ENCODE assay signal across 15 cellular contexts in the genomic region with DNA sequence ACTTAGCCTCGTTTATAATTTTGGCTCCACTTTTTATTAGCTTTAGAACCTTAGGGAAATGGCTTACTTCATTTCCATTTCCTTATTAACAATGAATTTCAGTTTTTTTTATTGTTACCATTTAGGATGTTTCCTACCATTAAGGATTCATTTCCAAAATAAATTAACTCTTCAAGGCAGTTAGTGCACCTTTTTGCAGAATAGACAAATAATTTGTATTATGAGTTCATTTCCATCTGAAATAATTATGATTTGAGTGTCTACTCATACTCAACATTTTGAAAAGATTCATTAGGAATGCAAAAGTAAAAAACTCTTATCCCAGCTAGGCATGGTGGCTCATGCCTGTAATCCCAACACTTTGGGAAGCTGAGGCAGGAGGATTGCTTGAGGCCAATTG. TPM values are rescaled to one million over a fixed set of nuclear protein-coding genes. Genes with fewer than 3 reads are reported as not detected.
A peak's percentile ranks its signal among the peaks of the same experiment; 100 is the strongest.
DNase-seq lines count a peak whose midpoint lies in the region; ATAC-seq, FAIRE-seq and TF ChIP-seq lines count a peak whose summit lies in the region.
"Had no signal": no experiment of that assay in that cellular context is flagged by ENCODE, and none has a peak within 500 bp of the region (broad histone marks: within the 10 kb centered on the region; RNA-seq: fewer than 3 reads in every experiment).

No MANE protein-coding gene starts in this region.

- TF ChIP-seq EP300 in HepG2 (IDR thresholded peaks at IDR 0.05; ENCODE audit: low read depth in 2 of 2, low read length in 2 of 2) (no peak), HepG2 (CRISPR knock-in tag; IDR thresholded peaks at IDR 0.05; ENCODE audit: borderline replicate concordance) (no peak)

- ATAC-seq in HepG2 = no peak
- ATAC-seq in right lobe of liver = no peak
- ATAC-seq in activated CD8-positive, alpha-beta T cell treated with anti-CD3 and anti-CD28 coated beads for 36 hours = no peak
- ATAC-seq in naive thymus-derived CD8-positive, alpha-beta T cell = no peak
- ATAC-seq in GM21786 (IDR thresholded peaks at IDR 0.05; ENCODE audit: unreplicated experiment) = no peak
- no peak for ATAC-seq in HG03139 (IDR thresholded peaks at IDR 0.05; ENCODE audit: unreplicated experiment)
- ATAC-seq: WTC11 had no signal

- POLR2A ChIA-PET in HepG2 (lab: Yijun Ruan, JAX) = no interaction called here
- POLR2A ChIA-PET in activated CD8-positive, alpha-beta T cell treated with anti-CD3 and anti-CD28 coated beads for 36 hours (lab: Charles Lee) = no interaction called here
- POLR2A ChIA-PET in naive thymus-derived CD8-positive, alpha-beta T cell (lab: Charles Lee) = no interaction called here

- no peak overlapping the region for H3K4me3 Mint-ChIP-seq in activated CD8-positive, alpha-beta T cell treated with anti-CD3 and anti-CD28 coated beads for 36 hours
- peak overlapping the region in 3 of 10 donors; percentile 53 to 68 (median 66) for H3K4me3 Mint-ChIP-seq in naive thymus-derived CD8-positive, alpha-beta T cell
- H3K4me3 Mint-ChIP-seq: WTC11 had no signal

- 88% methylated on average over 1 of the region's 1 CpG for WGBS in HepG2 (ENCODE audit: low lambda C conversion rate)
- WGBS in right lobe of liver (ENCODE audit: insufficient coverage, low coverage, low lambda C conversion rate, missing lambda C conversion rate) = 27% methylated on average over 1 of the region's 1 CpG

- H4K20me1 ChIP-seq in HepG2 (ENCODE audit: insufficient read depth, low read length) = no peaks in the 10 kb centered on the region

- no peak overlapping the region for H3K4me3 ChIP-seq in HepG2 (replicated peaks in 1 of 3; ENCODE audit: insufficient read depth in 1 of 3, low read depth in 2 of 3, low read length in 3 of 3)
- H3K4me3 ChIP-seq in right lobe of liver = no peak overlapping the region

- peaks cover 2 to 11% of the 10 kb centered on the region in 2 experiments; a peak in 2 of 5 replicates for H3K36me3 ChIP-seq in HepG2 (replicated peaks in 1 of 2; ENCODE audit: control insufficient read depth in 1 of 2, insufficient read depth in 2 of 2, low read length in 2 of 2)
- peaks cover 0 to 1% (median 0%) of the 10 kb centered on the region in 4 donors for H3K36me3 ChIP-seq in right lobe of liver
- H3K36me3 ChIP-seq: BE2C, brain microvascular endothelial cell, lower lobe of right lung had no signal

- peaks cover 37% of the 10 kb centered on the region for H3K36me3 Mint-ChIP-seq in activated CD8-positive, alpha-beta T cell treated with anti-CD3 and anti-CD28 coated beads for 36 hours (ENCODE audit: low read depth)
- peaks cover 17 to 24% (median 21%) of the 10 kb centered on the region in 3 donors for H3K36me3 Mint-ChIP-seq in naive thymus-derived CD8-positive, alpha-beta T cell

- H3K9me3 Mint-ChIP-seq in activated CD8-positive, alpha-beta T cell treated with anti-CD3 and anti-CD28 coated beads for 36 hours = peaks cover 21% of the 10 kb centered on the region
- H3K9me3 Mint-ChIP-seq in naive thymus-derived CD8-positive, alpha-beta T cell = peaks cover 3 to 23% (median 10%) of the 10 kb centered on the region in 9 donors

- intact Hi-C loops in HepG2 (cut with micrococcal nuclease; ENCODE audit: unreplicated experiment) = loop anchor here (10.0 kb wide), 1 partner anchor 118 kb away; no protein-coding TSS in a partner anchor
- intact Hi-C loops in right lobe of liver (cut with DNase I) = no loop called here
- intact Hi-C loops in activated CD8-positive, alpha-beta T cell treated with anti-CD3 and anti-CD28 coated beads for 36 hours (cut with micrococcal nuclease) = no loop called here

- TF ChIP-seq POLR2A in HepG2 (IDR thresholded peaks at IDR 0.05; ENCODE audit: insufficient read depth in 1 of 2, low read depth in 2 of 2, low read length in 2 of 2) (no peak), right lobe of liver (IDR thresholded peaks at IDR 0.05) (no peak)

- H3K27me3 ChIP-seq in HepG2 (ENCODE audit: control insufficient read depth in 1 of 2, insufficient read depth in 2 of 2, low read length in 2 of 2) = no peaks in the 10 kb centered on the region
- no peaks in the 10 kb centered on the region for H3K27me3 ChIP-seq in right lobe of liver
- H3K27me3 ChIP-seq: BE2C, brain microvascular endothelial cell had no signal

- peaks cover 56% of the 10 kb centered on the region for H3K4me1 ChIP-seq in HepG2 (ENCODE audit: insufficient read depth, low read length)
- peaks cover 0 to 41% (median 7%) of the 10 kb centered on the region in 4 donors for H3K4me1 ChIP-seq in right lobe of liver
- H3K4me1 ChIP-seq: BE2C had no signal

- BruUV-seq in HepG2 (replicated peaks; lab: Mats Ljungman, UMichigan) = no TSS peak

- FAIRE-seq in HepG2 (lab: Jason Lieb, UNC) = no peak

- H3K4me1 Mint-ChIP-seq in activated CD8-positive, alpha-beta T cell treated with anti-CD3 and anti-CD28 coated beads for 36 hours (ENCODE audit: low read depth) = peaks cover 66% of the 10 kb centered on the region
- peaks cover 13 to 73% (median 40%) of the 10 kb centered on the region in 4 donors for H3K4me1 Mint-ChIP-seq in naive thymus-derived CD8-positive, alpha-beta T cell

- no peak overlapping the region for H3K9ac ChIP-seq in HepG2 (ENCODE audit: insufficient read depth, low read depth, low read length)

- H3K4me2 ChIP-seq in HepG2 (ENCODE audit: low read depth, low read length) = no peak overlapping the region; the same call in 1 of the 2 replicates

- in situ Hi-C loops in HepG2 (cut with HindIII; ENCODE audit: extremely low pct_ligation_motif_present, low pct_unique_long_range_greater_than_20kb) = no loop called here

- no peak for DNase-seq in HepG2 (ENCODE audit: low spot score)
- DNase-seq in right lobe of liver = no peak
- no peak for DNase-seq in activated CD8-positive, alpha-beta T cell treated with anti-CD3 and anti-CD28 coated beads for 36 hours
- no peak for DNase-seq in naive thymus-derived CD8-positive, alpha-beta T cell
- no peak for DNase-seq in DMS79 (lab: John Stamatoyannopoulos, UW)
- no peak for DNase-seq in activated CD8-positive, alpha-beta memory T cell treated with anti-CD3 and anti-CD28 coated beads for 24 hours
- DNase-seq: BE2C, brain microvascular endothelial cell, hypothalamus, lower lobe of right lung, NCI-H2081 treated with DMSO at 0.1 percent for 48 hours, occipital lobe had no signal

- H3K27me3 Mint-ChIP-seq in activated CD8-positive, alpha-beta T cell treated with anti-CD3 and anti-CD28 coated beads for 36 hours = no peaks in the 10 kb centered on the region
- no peaks in the 10 kb centered on the region for H3K27me3 Mint-ChIP-seq in naive thymus-derived CD8-positive, alpha-beta T cell

- CTCF ChIA-PET in HepG2 (lab: Yijun Ruan, JAX; ENCODE audit: low intra/inter-chr PET ratio, low total read pairs) = no interaction called here
- CTCF ChIA-PET in activated CD8-positive, alpha-beta T cell treated with anti-CD3 and anti-CD28 coated beads for 36 hours (lab: Charles Lee) = no interaction called here

- TF ChIP-seq CTCF in HepG2 (CRISPR knock-in tag; IDR thresholded peaks at IDR 0.05) = no peak
- TF ChIP-seq CTCF in right lobe of liver (IDR thresholded peaks at IDR 0.05) = no peak
- TF ChIP-seq CTCF in activated CD8-positive, alpha-beta T cell treated with anti-CD3 and anti-CD28 coated beads for 36 hours (IDR thresholded peaks at IDR 0.05) = no peak

- H3K9me3 ChIP-seq in HepG2 (ENCODE audit: low read length) (peaks cover 10% of the 10 kb centered on the region; the same call in 1 of the 2 replicates), right lobe of liver (peaks cover 0 to 5% (median 1%) of the 10 kb centered on the region in 4 donors)
- H3K9me3 ChIP-seq: BE2C had no signal

- peak overlapping the region; percentile 77 for H3K27ac ChIP-seq in HepG2 (ENCODE audit: extremely low read length, insufficient read depth, low read length)
- H3K27ac ChIP-seq in right lobe of liver = peak overlapping the region in 1 of 3 donors; percentile 83

- peaks cover 99% of the 10 kb centered on the region for H3K79me2 ChIP-seq in HepG2 (ENCODE audit: insufficient read depth, low read length)

- peak overlapping the region; percentile 82 for H3K27ac Mint-ChIP-seq in activated CD8-positive, alpha-beta T cell treated with anti-CD3 and anti-CD28 coated beads for 36 hours
- peak overlapping the region in 8 of 10 donors; percentile 17 to 91 (median 64) for H3K27ac Mint-ChIP-seq in naive thymus-derived CD8-positive, alpha-beta T cell

- TF ChIP-seq RAD21 in HepG2 (CRISPR knock-in tag; IDR thresholded peaks at IDR 0.05) = no peak

- no peak overlapping the region for H2AFZ ChIP-seq in HepG2 (ENCODE audit: low read length)

RNA-seq across cellular contexts. Expression of a gene that starts 28.7 kb away (rescaled TPM):
- total RNA-seq in HepG2 (2016; rRNA removed; fragmentation: Illumina TruSeq; extraction: Trizol) (41.9 and 64.2 TPM in 2 replicates), right lobe of liver (10 to 100 TPM; 13.4 to 25.8 (median 19.0) TPM)
- 55.0 and 65.0 TPM in 2 replicates for total RNA-seq in HepG2 (2016; cell fraction: cytosol; rRNA removed; fragmentation: Illumina TruSeq; extraction: Trizol; ENCODE audit: low read depth)
- 40.3 and 60.7 TPM in 2 replicates for total RNA-seq in HepG2 (2016; cell fraction: insoluble cytoplasmic fraction; rRNA removed; fragmentation: Illumina TruSeq; extraction: Trizol)
- 38.6 and 41.7 TPM in 2 replicates for total RNA-seq in HepG2 (2016; cell fraction: membrane; rRNA removed; fragmentation: Illumina TruSeq; extraction: Trizol)
- total RNA-seq in HepG2 (2016; cell fraction: nucleus; rRNA removed; fragmentation: Illumina TruSeq; extraction: Trizol) = 36.1 and 36.8 TPM in 2 replicates
- 20.7 and 23.5 TPM in 2 replicates for polyA plus RNA-seq in HepG2 (2011; rRNA removed)
- 9.1 and 13.6 TPM in 2 replicates for polyA plus RNA-seq in HepG2 (2011; cell fraction: cytosol; rRNA removed)
- polyA plus RNA-seq in HepG2 (2011; cell fraction: nucleus; rRNA removed) = 16.6 and 19.6 TPM in 2 replicates
- polyA plus RNA-seq in HepG2 (2012) = 23.3 and 23.5 TPM in 2 replicates
- polyA plus RNA-seq in HepG2 (2016; cell fraction: cytosol; fragmentation: Illumina TruSeq; extraction: Trizol; ENCODE audit: low read depth) = 0.71 and 1.4 TPM in 2 replicates
- 19.8 and 21.3 TPM in 2 replicates for polyA plus RNA-seq in HepG2 (2016; cell fraction: insoluble cytoplasmic fraction; fragmentation: Illumina TruSeq; extraction: Trizol; ENCODE audit: low read depth)
- polyA plus RNA-seq in HepG2 (2016; cell fraction: membrane; fragmentation: Illumina TruSeq; extraction: Trizol; ENCODE audit: low read depth) = 2.1 and 2.4 TPM in 2 replicates
- polyA plus RNA-seq in HepG2 (2016; cell fraction: nucleus; fragmentation: Illumina TruSeq; extraction: Trizol; ENCODE audit: insufficient read depth, low read depth) = 27.3 and 30.6 TPM in 2 replicates
- 15.0 and 23.6 TPM in 2 replicates for polyA minus RNA-seq in HepG2 (2011; rRNA and poly(A)+ RNA removed; ENCODE audit: low replicate concordance)
- polyA minus RNA-seq in HepG2 (2011; cell fraction: cytosol; rRNA and poly(A)+ RNA removed) = 35.9 and 43.0 TPM in 2 replicates
- 93.5 and 119 TPM in 2 replicates for polyA minus RNA-seq in HepG2 (2011; cell fraction: nucleus; rRNA and poly(A)+ RNA removed)
- total RNA-seq in activated CD8-positive, alpha-beta T cell treated with anti-CD3 and anti-CD28 coated beads for 36 hours = 10 to 100 TPM; 56.4 to 58.3 TPM
- total RNA-seq in naive thymus-derived CD8-positive, alpha-beta T cell = 10 to 100 TPM; 46.5 to 51.9 TPM
- 10 to 100 TPM; 29.3 to 38.1 (median 31.5) TPM for polyA plus RNA-seq in naive thymus-derived CD8-positive, alpha-beta T cell
